ENCODE assay signal across 8 cellular contexts in the genomic region with DNA sequence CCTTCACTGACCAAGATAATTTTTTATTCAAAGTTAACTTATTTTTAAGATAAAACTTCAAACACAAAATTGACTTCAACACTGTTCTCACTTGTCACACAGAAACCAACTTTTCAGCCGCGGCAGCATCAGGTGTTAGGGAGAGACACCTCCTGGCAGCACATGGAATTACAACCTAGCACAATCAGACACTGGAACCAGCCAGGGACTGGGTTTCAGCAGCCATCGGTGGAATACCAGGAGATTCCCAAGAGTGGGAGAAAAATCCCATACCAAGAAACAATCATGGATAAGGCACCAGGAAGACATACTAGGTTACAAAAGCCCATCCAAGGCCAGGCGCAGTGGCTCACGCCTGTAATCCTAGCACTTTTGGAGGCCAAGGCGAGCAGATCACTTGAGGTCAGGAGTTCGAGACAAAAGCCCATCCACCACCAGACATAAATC.
DNase-seq lines count a peak whose midpoint lies in the region; ATAC-seq and TF ChIP-seq lines count a peak whose summit lies in the region.

No MANE protein-coding gene starts in this region.

- H2AFZ ChIP-seq in PC-3 (ENCODE audit: low read length) (peak overlapping the region; percentile 6; the same call in 1 of the 2 replicates), neuronal stem cell (ENCODE audit: low read length) (no peak overlapping the region)

- H3K23ac ChIP-seq in neuronal stem cell (ENCODE audit: low read depth, low read length, poor library complexity): no peak overlapping the region

- no peaks in the 10 kb centered on the region for H3K9me2 ChIP-seq in PC-3 (replicated peaks; ENCODE audit: low read length)

- H3K79me2 ChIP-seq in PC-3 (ENCODE audit: low read length): no peaks in the 10 kb centered on the region

- H4K20me1 ChIP-seq in PC-3 (ENCODE audit: low read length): no peaks in the 10 kb centered on the region

- H3K4me3 ChIP-seq in PC-3 (ENCODE audit: low read length) (no peak overlapping the region), fibroblast of mammary gland (ENCODE audit: control insufficient read depth, low read depth, low read length) (no peak overlapping the region), neuronal stem cell (ENCODE audit: low read length in 2 of 2) (no peak overlapping the region), suprapubic skin (no peak overlapping the region)

- no peak overlapping the region for H4K91ac ChIP-seq in neuronal stem cell (ENCODE audit: low read depth, low read length, poor library complexity)

- WGBS in neuronal stem cell (ENCODE audit: extremely low coverage in 2 of 2, insufficient read length in 2 of 2, insufficient replicate concordance in 1 of 2), 2 donors: no CpG with 5 or more reads among the region's 7 CpGs
- 49% methylated on average over 7 of the region's 7 CpGs for WGBS in suprapubic skin

- H3K4me1 Mint-ChIP-seq in activated T-cell treated with anti-CD3 and anti-CD28 coated beads, Interleukin-2, amount 50 U/mL, for 4 hours (ENCODE audit: low read depth): peaks cover 13% of the 10 kb centered on the region

- H3K36me3 ChIP-seq in PC-3 (ENCODE audit: low read depth, low read length): no peaks in the 10 kb centered on the region
- no peaks in the 10 kb centered on the region for H3K36me3 ChIP-seq in neuronal stem cell (replicated peaks in 1 of 2; ENCODE audit: control insufficient read depth in 2 of 2, insufficient read depth in 2 of 2, low read length in 2 of 2)
- no peaks in the 10 kb centered on the region for H3K36me3 ChIP-seq in suprapubic skin

- no peak overlapping the region for H2BK5ac ChIP-seq in neuronal stem cell (ENCODE audit: low read length)

- TF ChIP-seq POLR2A in suprapubic skin (IDR thresholded peaks at IDR 0.05): no peak

- no peak overlapping the region for H2AK5ac ChIP-seq in neuronal stem cell (ENCODE audit: low read depth, low read length)

- H3K14ac ChIP-seq in neuronal stem cell (ENCODE audit: low read length): no peak overlapping the region

- H2BK15ac ChIP-seq in neuronal stem cell (ENCODE audit: low read length): no peak overlapping the region

- no peaks in the 10 kb centered on the region for H3K4me1 ChIP-seq in PC-3 (ENCODE audit: insufficient read depth, low read length)
- peaks cover 4 to 10% of the 10 kb centered on the region in 2 donors for H3K4me1 ChIP-seq in neuronal stem cell (ENCODE audit: control insufficient read depth in 2 of 2, insufficient read depth in 1 of 2, low read depth in 1 of 2, low read length in 2 of 2)
- peaks cover 18% of the 10 kb centered on the region for H3K4me1 ChIP-seq in suprapubic skin

- no peak overlapping the region for H2BK12ac ChIP-seq in neuronal stem cell (ENCODE audit: low read length)

- POLR2A ChIA-PET in PC-3 (lab: Charles Lee; ENCODE audit: unreplicated experiment): no interaction called here

- H3K4me2 ChIP-seq in PC-3 (ENCODE audit: low read length) (no peak overlapping the region), neuronal stem cell (ENCODE audit: insufficient read depth, low read length, poor library complexity, severe bottlenecking) (no peak overlapping the region)

- in situ Hi-C loops in Caki2 (cut with HindIII; ENCODE audit: low pct_unique_long_range_greater_than_20kb, low sequenced_read_pairs): no loop called here

- no peaks in the 10 kb centered on the region for H3K9me3 ChIP-seq in PC-3 (ENCODE audit: low read length)
- H3K9me3 ChIP-seq in neuronal stem cell (replicated peaks in 1 of 2; ENCODE audit: control insufficient read depth in 2 of 2, insufficient read depth in 1 of 2, low read depth in 1 of 2, low read length in 2 of 2): peaks cover 2 to 6% of the 10 kb centered on the region in 2 donors
- no peaks in the 10 kb centered on the region for H3K9me3 ChIP-seq in suprapubic skin

- no peak for TF ChIP-seq EP300 in suprapubic skin (IDR thresholded peaks at IDR 0.05)

- TF ChIP-seq CTCF in PC-3 (conservative IDR thresholded peaks at IDR 0.05; ENCODE audit: low read depth, low read length) (peak; percentile 98), fibroblast of mammary gland (conservative IDR thresholded peaks at IDR 0.05; ENCODE audit: control insufficient read depth, insufficient read depth, low read depth, low read length) (peak; percentile 97), suprapubic skin (IDR thresholded peaks at IDR 0.05) (peak; percentile 86 to 88)

- H3K9me3 Mint-ChIP-seq in activated T-cell treated with anti-CD3 and anti-CD28 coated beads, Interleukin-2, amount 50 U/mL, for 4 hours: no peaks in the 10 kb centered on the region

- no peaks in the 10 kb centered on the region for H3F3A ChIP-seq in PC-3 (ENCODE audit: low read length, unreplicated experiment)

- H2BK120ac ChIP-seq in neuronal stem cell (ENCODE audit: low read depth, low read length): no peak overlapping the region

- DNase-seq in Caki2 (ENCODE audit: low read depth): peak; percentile 43
- DNase-seq in PC-3: peak; percentile 86
- peak; percentile 59 for DNase-seq in activated T-cell treated with anti-CD3 and anti-CD28 coated beads, Interleukin-2, amount 50 U/mL, for 4 hours
- DNase-seq in fibroblast of mammary gland (ENCODE audit: low read depth): peak; percentile 73
- peak; percentile 50 for DNase-seq in neuronal stem cell (ENCODE audit: low spot score)
- DNase-seq in suprapubic skin (ENCODE audit: low spot score in 2 of 2): peak; percentile 73 to 90

- CTCF ChIA-PET in PC-3 (lab: Charles Lee): interaction anchor here (0.7 to 1.9 kb wide), 3 partner anchors 216 to 249 kb away, joined by 4 to 9 read pairs (median 4); a partner anchor contains a TSS

- H3K79me1 ChIP-seq in neuronal stem cell (ENCODE audit: low read depth, low read length): no peaks in the 10 kb centered on the region

- no peaks in the 10 kb centered on the region for H3K36me3 Mint-ChIP-seq in activated T-cell treated with anti-CD3 and anti-CD28 coated beads, Interleukin-2, amount 50 U/mL, for 4 hours (ENCODE audit: insufficient read depth)

- ATAC-seq in HG02981 (IDR thresholded peaks at IDR 0.05; ENCODE audit: unreplicated experiment) (peak; percentile 36), PC-3 (peak; percentile 75), GM19324 (IDR thresholded peaks at IDR 0.05; ENCODE audit: low FRiP score, unreplicated experiment) (no peak)
- ATAC-seq in activated T-cell treated with anti-CD3 and anti-CD28 coated beads, Interleukin-2, amount 50 U/mL, for 4 hours: peak; percentile 46 to 53

- no peak overlapping the region for H4K8ac ChIP-seq in neuronal stem cell (ENCODE audit: low read depth, low read length)

- no peak overlapping the region for H3K18ac ChIP-seq in neuronal stem cell (ENCODE audit: low read length)

- intact Hi-C loops in PC-3 (cut with micrococcal nuclease): loop anchor here (1.0 to 5.0 kb wide), 5 partner anchors 99 to 393 kb away; a partner anchor contains a TSS

- no peak overlapping the region for H3K27ac ChIP-seq in PC-3 (ENCODE audit: low read length)
- H3K27ac ChIP-seq in neuronal stem cell (replicated peaks; ENCODE audit: low read length): no peak overlapping the region
- no peak overlapping the region for H3K27ac ChIP-seq in suprapubic skin

- H3K27me3 ChIP-seq in PC-3 (ENCODE audit: low read length): no peaks in the 10 kb centered on the region
- peaks cover 0 to 15% (median 14%) of the 10 kb centered on the region in 3 experiments for H3K27me3 ChIP-seq in neuronal stem cell (ENCODE audit: control insufficient read depth in 3 of 3, insufficient read depth in 3 of 3, low read depth in 1 of 3, low read length in 3 of 3)
- H3K27me3 ChIP-seq in suprapubic skin: no peaks in the 10 kb centered on the region

- H3K9ac ChIP-seq in PC-3 (ENCODE audit: low read length): no peak overlapping the region
- no peak overlapping the region for H3K9ac ChIP-seq in neuronal stem cell (ENCODE audit: low read depth, low read length, poor library complexity)

- BruUV-seq in PC-3 (replicated peaks; lab: Mats Ljungman, UMichigan): no TSS peak

- no peak overlapping the region for H3K4me3 Mint-ChIP-seq in activated T-cell treated with anti-CD3 and anti-CD28 coated beads, Interleukin-2, amount 50 U/mL, for 4 hours

- peaks cover 31% of the 10 kb centered on the region for H3K27me3 Mint-ChIP-seq in activated T-cell treated with anti-CD3 and anti-CD28 coated beads, Interleukin-2, amount 50 U/mL, for 4 hours (ENCODE audit: low read depth)

- H3K4ac ChIP-seq in neuronal stem cell (ENCODE audit: low read length): no peak overlapping the region
